Comparison of ENCODE assay signal across 11 cellular contexts in genomic region chr18:395481-396250, GRCh38.
DNase-seq lines count a peak whose midpoint lies in the region; ATAC-seq, FAIRE-seq and TF ChIP-seq lines count a peak whose summit lies in the region.
"Had no signal": no experiment of that assay in that cellular context is flagged by ENCODE, and none has a peak within 500 bp of the region (broad histone marks: within the 10 kb centered on the region; RNA-seq: fewer than 3 reads in every experiment).

No MANE protein-coding gene starts in this region.

- DNase-seq in ELR (ENCODE audit: low read depth) (peak; percentile 95), NCI-H774 (lab: John Stamatoyannopoulos, UW) (peak; percentile 58), fibroblast of pulmonary artery (ENCODE audit: low read depth) (peak; percentile 64), renal cortical epithelial cell (ENCODE audit: low read depth) (peak; percentile 60), D721Med (ENCODE audit: insufficient read length, low spot score) (no peak), SIG-M5 treated with dmso at 0.1 percent for 504 hours (lab: John Stamatoyannopoulos, UW; ENCODE audit: unreplicated experiment) (no peak)
- no peak for DNase-seq in stimulated activated naive CD8-positive, alpha-beta T cell treated with anti-CD3 and anti-CD28 coated beads, Interleukin-15, amount 100 ng/mL, for 72 hours
- no peak for DNase-seq in activated CD4-positive, CD25-positive, alpha-beta regulatory T cell treated with anti-CD3 and anti-CD28 coated beads, Interleukin-2, amount 50 U/mL, for 72 hours
- DNase-seq: DMS79 treated with DMSO at 0.1 percent for 48 hours had no signal

- ATAC-seq in stimulated activated naive CD8-positive, alpha-beta T cell treated with anti-CD3 and anti-CD28 coated beads, Interleukin-15, amount 100 ng/mL, for 72 hours = no peak

- FAIRE-seq in D721Med (lab: Jason Lieb, UNC) = no peak

- H3K4me1 Mint-ChIP-seq in stimulated activated naive CD8-positive, alpha-beta T cell treated with anti-CD3 and anti-CD28 coated beads, Interleukin-15, amount 100 ng/mL, for 72 hours = no peaks in the 10 kb centered on the region
- H3K4me1 Mint-ChIP-seq: central memory CD8-positive, alpha-beta T cell had no signal

- no peaks in the 10 kb centered on the region for H3K9me3 Mint-ChIP-seq in stimulated activated naive CD8-positive, alpha-beta T cell treated with anti-CD3 and anti-CD28 coated beads, Interleukin-15, amount 100 ng/mL, for 72 hours
- H3K9me3 Mint-ChIP-seq: central memory CD8-positive, alpha-beta T cell had no signal

- H3K27ac Mint-ChIP-seq in stimulated activated naive CD8-positive, alpha-beta T cell treated with anti-CD3 and anti-CD28 coated beads, Interleukin-15, amount 100 ng/mL, for 72 hours = no peak overlapping the region

- H3K27me3 Mint-ChIP-seq in stimulated activated naive CD8-positive, alpha-beta T cell treated with anti-CD3 and anti-CD28 coated beads, Interleukin-15, amount 100 ng/mL, for 72 hours = peaks cover 6% of the 10 kb centered on the region

- no peak overlapping the region for H3K4me3 ChIP-seq in fibroblast of pulmonary artery (replicated peaks; ENCODE audit: low read depth, low read length)
- H3K4me3 ChIP-seq: thoracic aorta had no signal

- no peak overlapping the region for H3K4me3 Mint-ChIP-seq in stimulated activated naive CD8-positive, alpha-beta T cell treated with anti-CD3 and anti-CD28 coated beads, Interleukin-15, amount 100 ng/mL, for 72 hours
- H3K4me3 Mint-ChIP-seq: central memory CD8-positive, alpha-beta T cell had no signal

- TF ChIP-seq CTCF in fibroblast of pulmonary artery (IDR thresholded peaks at IDR 0.05; ENCODE audit: low read length, missing control alignments) (no peak), D721Med (IDR thresholded peaks at IDR 0.05; ENCODE audit: insufficient read depth, missing control alignments) (no peak)

Comparison
In these comparisons a context has a peak if more than half of its experiments do, and no peak if none do; other contexts are left out.
1. DNase-seq: peak in ELR (single experiment), NCI-H774 (single experiment), fibroblast of pulmonary artery (single experiment) and renal cortical epithelial cell (single experiment); none in D721Med (single experiment), stimulated activated naive CD8-positive, alpha-beta T cell treated with anti-CD3 and anti-CD28 coated beads, Interleukin-15, amount 100 ng/mL, for 72 hours (0 of 2), activated CD4-positive, CD25-positive, alpha-beta regulatory T cell treated with anti-CD3 and anti-CD28 coated beads, Interleukin-2, amount 50 U/mL, for 72 hours (single experiment) and SIG-M5 treated with dmso at 0.1 percent for 504 hours (single experiment).